12 cellular contexts compared by ENCODE assay signal in genomic region chr6:41548841-41549642, GRCh38. TPM values are rescaled to one million over a fixed set of nuclear protein-coding genes. Genes with fewer than 3 reads are reported as not detected.
A peak's percentile ranks its signal among the peaks of the same experiment; 100 is the strongest.
DNase-seq lines count a peak whose midpoint lies in the region; ATAC-seq, FAIRE-seq and TF ChIP-seq lines count a peak whose summit lies in the region.
"Had no signal": no experiment of that assay in that cellular context is flagged by ENCODE, and none has a peak within 500 bp of the region (broad histone marks: within the 10 kb centered on the region; RNA-seq: fewer than 3 reads in every experiment).

No MANE protein-coding gene starts in this region.

- 93% methylated on average over 10 of the region's 11 CpGs for WGBS in A549 (ENCODE audit: missing lambda C conversion rate)

- H3K27me3 ChIP-seq in H7 (ENCODE audit: control insufficient read depth, insufficient read depth, low read length) (peaks cover 83% of the 10 kb centered on the region), HAP-1 (ENCODE audit: low read depth) (no peaks in the 10 kb centered on the region)

- peaks cover 0 to 12% of the 10 kb centered on the region in 2 donors for H3K27me3 Mint-ChIP-seq in natural killer cell (ENCODE audit: low read depth in 2 of 2)

- ATAC-seq in A549 (no peak), natural killer cell (no peak), GM21576 (IDR thresholded peaks at IDR 0.05; ENCODE audit: unreplicated experiment) (no peak), GM21423 (IDR thresholded peaks at IDR 0.05; ENCODE audit: unreplicated experiment) (no peak)
- ATAC-seq: HCT116 had no signal

- H3K9me3 Mint-ChIP-seq in natural killer cell = no peaks in the 10 kb centered on the region

- peak overlapping the region; percentile 92 for H3K4me3 Mint-ChIP-seq in natural killer cell

- POLR2A ChIA-PET in A549 (lab: Yijun Ruan, JAX) = no interaction called here

- H3K27ac ChIP-seq in A549 = no peak overlapping the region
- H3K27ac ChIP-seq in coronary artery = no peak overlapping the region

- H3K4me3 ChIP-seq in A549 (no peak overlapping the region), H7 (ENCODE audit: insufficient read depth, low read depth, low read length) (peak overlapping the region; percentile 68; the same call in 1 of the 2 replicates), coronary artery (peak overlapping the region; percentile 90), HAP-1 (no peak overlapping the region)

- TF ChIP-seq EP300 in A549 (IDR thresholded peaks at IDR 0.05) = no peak

- H3K4me1 ChIP-seq in A549 (peaks cover 31% of the 10 kb centered on the region), HAP-1 (peaks cover 5% of the 10 kb centered on the region; the same call in 1 of the 2 replicates)

- H3K27ac Mint-ChIP-seq in natural killer cell = peak overlapping the region; percentile 46 to 81

- in situ Hi-C loops in HAP-1 (cut with MboI; ENCODE audit: low sequenced_read_pairs) = no loop called here

- DNase-seq in A549 (ENCODE audit: low read depth in 1 of 2, low spot score in 1 of 2) = no peak
- DNase-seq in H7 = peak; percentile 62
- no peak for DNase-seq in coronary artery (ENCODE audit: low spot score)
- DNase-seq in natural killer cell = no peak
- DNase-seq in HAP-1 (ENCODE audit: low spot score in 2 of 2) = no peak
- no peak for DNase-seq in NCI-H526 treated with DMSO at 0.1 percent for 48 hours (lab: John Stamatoyannopoulos, UW)
- DNase-seq: caudate nucleus, NCI-H1694 treated with DMSO at 0.1 percent for 48 hours had no signal

- H3K4me2 ChIP-seq in A549 = peak overlapping the region; percentile 85; the same call in 1 of the 3 replicates

- CTCF ChIA-PET in A549 (lab: Yijun Ruan, JAX) = interaction anchor here (0.7 kb wide), 1 partner anchor 133 kb away, joined by 3 read pairs; no protein-coding TSS in a partner anchor

- TF ChIP-seq CTCF in A549 (IDR thresholded peaks at IDR 0.05) = no peak
- no peak for TF ChIP-seq CTCF in coronary artery (IDR thresholded peaks at IDR 0.05)
- no peak for TF ChIP-seq CTCF in natural killer cell (IDR thresholded peaks at IDR 0.05)

- TF ChIP-seq POLR2A in A549 (IDR thresholded peaks at IDR 0.05; ENCODE audit: low read length) = no peak

- no peaks in the 10 kb centered on the region for H3K36me3 Mint-ChIP-seq in natural killer cell

- peaks cover 44 to 50% of the 10 kb centered on the region in 2 donors for H3K4me1 Mint-ChIP-seq in natural killer cell

- no peak for TF ChIP-seq RAD21 in A549 (conservative IDR thresholded peaks at IDR 0.05 in 1 of 2, IDR thresholded peaks at IDR 0.05 in 1 of 2)

- H3K9me3 ChIP-seq in A549 = no peaks in the 10 kb centered on the region
- H3K9me3 ChIP-seq in HAP-1 = no peaks in the 10 kb centered on the region

- intact Hi-C loops in natural killer cell (cut with micrococcal nuclease) = no loop called here

- no peaks in the 10 kb centered on the region for H3K36me3 ChIP-seq in H7 (replicated peaks; ENCODE audit: control insufficient read depth, insufficient read depth, low read length)
- peaks cover 13% of the 10 kb centered on the region for H3K36me3 ChIP-seq in HAP-1 (replicated peaks)

- no peak for FAIRE-seq in A549 (lab: Jason Lieb, UNC)
- FAIRE-seq: GM18507 had no signal

TF ChIP-seq in A549, 52 proteins besides CTCF, POLR2A, EP300 and RAD21:
- TF ChIP-seq ZNF302 (CRISPR knock-in tag; IDR thresholded peaks at IDR 0.05) = no peak
- TF ChIP-seq HOXA7 (CRISPR knock-in tag; IDR thresholded peaks at IDR 0.05) = no peak
- TF ChIP-seq, protein P1, sequence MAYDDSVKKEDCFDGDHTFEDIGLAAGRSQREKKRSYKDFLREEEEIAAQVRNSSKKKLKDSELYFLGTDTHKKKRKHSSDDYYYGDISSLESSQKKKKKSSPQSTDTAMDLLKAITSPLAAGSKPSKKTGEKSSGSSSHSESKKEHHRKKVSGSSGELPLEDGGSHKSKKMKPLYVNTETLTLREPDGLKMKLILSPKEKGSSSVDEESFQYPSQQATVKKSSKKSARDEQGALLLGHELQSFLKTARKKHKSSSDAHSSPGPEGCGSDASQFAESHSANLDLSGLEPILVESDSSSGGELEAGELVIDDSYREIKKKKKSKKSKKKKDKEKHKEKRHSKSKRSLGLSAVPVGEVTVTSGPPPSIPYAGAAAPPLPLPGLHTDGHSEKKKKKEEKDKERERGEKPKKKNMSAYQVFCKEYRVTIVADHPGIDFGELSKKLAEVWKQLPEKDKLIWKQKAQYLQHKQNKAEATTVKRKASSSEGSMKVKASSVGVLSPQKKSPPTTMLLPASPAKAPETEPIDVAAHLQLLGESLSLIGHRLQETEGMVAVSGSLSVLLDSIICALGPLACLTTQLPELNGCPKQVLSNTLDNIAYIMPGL (CRISPR knock-in tag; IDR thresholded peaks at IDR 0.05; ENCODE audit: borderline replicate concordance) = no peak
- TF ChIP-seq SREBF2 (IDR thresholded peaks at IDR 0.05) = no peak
- no peak for TF ChIP-seq TP53 (CRISPR knock-in tag; IDR thresholded peaks at IDR 0.05)
- no peak for TF ChIP-seq CHD4 (IDR thresholded peaks at IDR 0.05; ENCODE audit: borderline replicate concordance)
- TF ChIP-seq SMC3 (IDR thresholded peaks at IDR 0.05) = no peak
- no peak for TF ChIP-seq CBX8 (IDR thresholded peaks at IDR 0.05)
- TF ChIP-seq CBX2 (IDR thresholded peaks at IDR 0.05; ENCODE audit: borderline replicate concordance, low read depth) = no peak
- no peak for TF ChIP-seq HOXB13 (CRISPR knock-in tag; IDR thresholded peaks at IDR 0.05; ENCODE audit: low read depth)
- no peak for TF ChIP-seq NPAS2 (CRISPR knock-in tag; IDR thresholded peaks at IDR 0.05; ENCODE audit: borderline replicate concordance)

RNA-seq across cellular contexts. Expression of gene FOXP4, which starts 2.9 kb away (rescaled TPM):
- polyA plus RNA-seq in A549 (2011; rRNA removed) (2.6 and 3.2 TPM in 2 replicates), A549 (2017; fragmentation: RNase III; extraction: RNeasy Plus Mini Kit Qiagen cat#74134 plus additional on column Dnase treatment) (12.5 to 14.5 TPM (median 14.2 TPM) in 3 replicates)
- 8.7 and 13.3 TPM in 2 replicates for polyA plus RNA-seq in A549 (2012; cell fraction: cytosol; rRNA removed)
- 12.8 and 21.3 TPM in 2 replicates for polyA plus RNA-seq in A549 (2012; cell fraction: nucleus; rRNA removed)
- 4.1 and 5.5 TPM in 2 replicates for polyA minus RNA-seq in A549 (2011; rRNA and poly(A)+ RNA removed)
- 10.7 and 11.5 TPM in 2 replicates for total RNA-seq in H7 (2014; rRNA removed; shearing (Covaris generic))
- 10 to 100 TPM; 11.2 to 21.1 (median 14.7) TPM for total RNA-seq in natural killer cell

Comparison
In these comparisons a context has a peak if more than half of its experiments do, and no peak if none do; other contexts are left out.
1. H3K4me3 ChIP-seq: peak in H7 (single experiment) and coronary artery (single experiment); none in A549 (single experiment) and HAP-1 (single experiment).